In the genomic region with DNA sequence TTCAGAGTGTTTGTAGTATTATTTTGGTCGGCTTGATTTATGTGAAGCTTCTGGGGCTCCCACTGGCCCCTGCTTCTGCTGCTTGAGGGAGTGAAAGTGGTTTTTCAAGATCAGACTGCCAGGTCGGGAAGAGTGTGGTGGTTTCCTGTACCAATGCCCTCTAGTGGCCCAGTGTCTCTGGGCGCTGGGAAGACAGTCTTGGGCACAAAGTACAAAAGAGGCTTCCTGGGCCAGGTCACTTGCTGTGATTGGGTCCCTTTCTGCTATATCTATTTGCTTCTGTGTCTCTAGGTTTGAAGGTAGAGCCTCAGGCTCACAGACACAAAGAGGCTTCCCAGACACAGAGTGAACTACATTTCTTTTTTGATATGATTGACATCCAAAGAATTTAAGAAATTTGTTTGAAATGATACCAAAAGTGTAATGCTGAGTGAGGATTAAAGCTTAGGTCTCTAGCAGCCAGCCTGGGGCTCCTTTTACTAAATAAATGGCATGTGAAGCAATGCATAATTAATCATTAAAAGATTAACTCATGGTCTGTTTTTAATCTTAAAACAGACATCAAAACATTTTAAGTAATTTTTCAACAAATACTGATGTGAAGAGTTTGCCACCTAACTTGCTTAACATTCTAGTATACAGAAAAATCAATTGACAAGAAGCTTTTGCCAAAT, we compare ENCODE assay signal across 9 cellular contexts. TPM values are rescaled to one million over a fixed set of nuclear protein-coding genes. Genes with fewer than 3 reads are reported as not detected.
DNase-seq lines count a peak whose midpoint lies in the region; ATAC-seq, FAIRE-seq and TF ChIP-seq lines count a peak whose summit lies in the region.
"Had no signal": no experiment of that assay in that cellular context is flagged by ENCODE, and none has a peak within 500 bp of the region (broad histone marks: within the 10 kb centered on the region; RNA-seq: fewer than 3 reads in every experiment).

No MANE protein-coding gene starts in this region.

- no peaks in the 10 kb centered on the region for H3K23me2 ChIP-seq in H1 (ENCODE audit: low read depth, low read length)

- H2BK15ac ChIP-seq in H1 (ENCODE audit: low read length), result no peak overlapping the region

- no peaks in the 10 kb centered on the region for H3K27me3 Mint-ChIP-seq in Caco-2 (ENCODE audit: insufficient read depth, unreplicated experiment)

- no peak overlapping the region for H2BK20ac ChIP-seq in H1 (ENCODE audit: low read length)

- H4K8ac ChIP-seq in H1 (ENCODE audit: extremely low read depth, insufficient read depth, low read length), result no peak overlapping the region; the same call in 1 of the 2 replicates

- H3K79me2 ChIP-seq in H1 (ENCODE audit: control insufficient read depth in 1 of 2, insufficient read depth in 2 of 2, low read length in 2 of 2), result no peaks in the 10 kb centered on the region

- no peak overlapping the region for H3K56ac ChIP-seq in H1 (replicated peaks; ENCODE audit: insufficient read length, low read depth, low read length)

- H3K4me3 Mint-ChIP-seq in Caco-2 (ENCODE audit: unreplicated experiment), result no peak overlapping the region

- no peak overlapping the region for H4K91ac ChIP-seq in H1 (replicated peaks; ENCODE audit: insufficient read length, low read length)

- H3K9me3 ChIP-seq in Caco-2 (no peaks in the 10 kb centered on the region), H1 (ENCODE audit: insufficient read depth in 2 of 2, low read depth in 1 of 2, low read length in 1 of 2) (no peaks in the 10 kb centered on the region), pancreas (no peaks in the 10 kb centered on the region)
- H3K9me3 ChIP-seq: neutrophil had no signal

- H3K36me3 Mint-ChIP-seq in Caco-2 (ENCODE audit: insufficient read depth, unreplicated experiment), result no peaks in the 10 kb centered on the region

- no peak overlapping the region for H3K9ac ChIP-seq in H1 (replicated peaks in 1 of 4; ENCODE audit: extremely low read depth in 1 of 4, low read depth in 3 of 4, low read length in 3 of 4)

- DNase-seq in Caco-2, result peak; percentile 72 to 84
- peak; percentile 47 for DNase-seq in RCC 7860 (ENCODE audit: low spot score)
- DNase-seq in H1 (ENCODE audit: low read depth in 1 of 2, low spot score in 2 of 2), result peak; percentile 15 to 57
- DNase-seq in pancreas, result peak; percentile 19 to 57 (median 40)
- DNase-seq in GM19240 (ENCODE audit: insufficient read length, low spot score), result no peak
- DNase-seq in NCI-H1436 (lab: John Stamatoyannopoulos, UW), result no peak

- H3K4me3 ChIP-seq in Caco-2 (ENCODE audit: low read depth, low read length) (no peak overlapping the region), H1 (ENCODE audit: extremely low read depth in 1 of 4, insufficient read depth in 2 of 4, low read depth in 3 of 4, low read length in 4 of 4) (no peak overlapping the region), pancreas (no peak overlapping the region)

- no peak for TF ChIP-seq POLR2A in H1 (IDR thresholded peaks at IDR 0.05; ENCODE audit: control extremely low read depth in 1 of 2, low read depth in 2 of 2, low read length in 2 of 2)

- no peak overlapping the region for H4K5ac ChIP-seq in H1 (ENCODE audit: insufficient read length, low read depth, low read length)

- no peak overlapping the region for H2BK5ac ChIP-seq in H1 (ENCODE audit: low read depth, low read length)

- TF ChIP-seq CTCF in Caco-2 (IDR thresholded peaks at IDR 0.05; ENCODE audit: insufficient read depth in 1 of 2, low read depth in 1 of 2, low read length in 1 of 2, severe bottlenecking in 1 of 2, unreplicated experiment in 1 of 2), result peak; percentile 66 to 78
- peak; percentile 68 to 88 (median 80) for TF ChIP-seq CTCF in H1 (IDR thresholded peaks at IDR 0.05; ENCODE audit: control extremely low read depth in 1 of 3, insufficient read depth in 1 of 3, low read depth in 1 of 3, low read length in 3 of 3)
- TF ChIP-seq CTCF in pancreas (IDR thresholded peaks at IDR 0.05), result peak in 3 of 4 donors; percentile 35 to 42 (median 36)

- CTCF ChIA-PET in Caco-2 (lab: Charles Lee) (no interaction called here), H1 (lab: Charles Lee; ENCODE audit: partially characterized antibody) (interaction anchor here (0.9 to 3.5 kb wide), 17 partner anchors 9 to 247 kb away, joined by 3 to 22 read pairs (median 4); a partner anchor contains a TSS)

- H3K27me3 ChIP-seq in Caco-2 (replicated peaks; ENCODE audit: control insufficient read depth, insufficient read depth, low read length), result no peaks in the 10 kb centered on the region
- H3K27me3 ChIP-seq in H1 (replicated peaks in 1 of 4; ENCODE audit: control insufficient read depth in 3 of 4, extremely low read depth in 1 of 4, insufficient read depth in 3 of 4, low read length in 3 of 4), result no peaks in the 10 kb centered on the region
- no peaks in the 10 kb centered on the region for H3K27me3 ChIP-seq in pancreas
- H3K27me3 ChIP-seq: neutrophil had no signal

- H2BK12ac ChIP-seq in H1 (ENCODE audit: low read depth, low read length), result no peak overlapping the region

- FAIRE-seq in RCC 7860 (lab: Jason Lieb, UNC), result peak; percentile 42
- peak; percentile 86 for FAIRE-seq in H1 (lab: Jason Lieb, UNC)
- no peak for FAIRE-seq in pancreas (lab: Jason Lieb, UNC)

- no peak overlapping the region for H2AK5ac ChIP-seq in H1 (ENCODE audit: low read depth, low read length)

- TF ChIP-seq EP300 in H1 (IDR thresholded peaks at IDR 0.05; ENCODE audit: borderline replicate concordance in 1 of 2, low read depth in 2 of 2, low read length in 2 of 2), result no peak

- H3K18ac ChIP-seq in H1 (ENCODE audit: extremely low read depth, low read length), result no peak overlapping the region

- H3K36me3 ChIP-seq in Caco-2 (ENCODE audit: control insufficient read depth, insufficient read depth, low read length) (no peaks in the 10 kb centered on the region), H1 (ENCODE audit: control insufficient read depth in 2 of 4, insufficient read depth in 4 of 4, low read length in 3 of 4) (no peaks in the 10 kb centered on the region), pancreas (no peaks in the 10 kb centered on the region)
- H3K36me3 ChIP-seq: neutrophil had no signal

- H3K4me2 ChIP-seq in H1 (ENCODE audit: insufficient read depth in 1 of 2, low read depth in 2 of 2, low read length in 2 of 2), result no peak overlapping the region

- ATAC-seq in GM18868 (IDR thresholded peaks at IDR 0.05; ENCODE audit: unreplicated experiment), result peak; percentile 93
- peak; percentile 85 for ATAC-seq in HG03060 (IDR thresholded peaks at IDR 0.05; ENCODE audit: low read depth, unreplicated experiment)
- peak; percentile 70 to 91 (median 84) for ATAC-seq in pancreas

- no peak overlapping the region for H3K27ac ChIP-seq in H1 (ENCODE audit: low read depth, low read length)
- peak overlapping the region in 1 of 4 donors; percentile 13 for H3K27ac ChIP-seq in pancreas
- H3K27ac ChIP-seq: neutrophil had no signal

- peaks cover 21% of the 10 kb centered on the region for H3K4me1 ChIP-seq in Caco-2
- peaks cover 0 to 11% (median 1%) of the 10 kb centered on the region in 4 experiments; a peak in 2 of 7 replicates for H3K4me1 ChIP-seq in H1 (replicated peaks in 1 of 4; ENCODE audit: control insufficient read depth in 3 of 4, insufficient read depth in 4 of 4, low read length in 3 of 4)
- H3K4me1 ChIP-seq in pancreas, result peaks cover 0 to 10% (median 0%) of the 10 kb centered on the region in 3 donors

- POLR2A ChIA-PET in Caco-2 (lab: Charles Lee) (no interaction called here), H1 (lab: Charles Lee; ENCODE audit: partially characterized antibody) (no interaction called here)

- H3K4ac ChIP-seq in H1 (replicated peaks; ENCODE audit: insufficient read length, low read depth, low read length), result no peak overlapping the region

- peaks cover 7% of the 10 kb centered on the region for H3K4me1 Mint-ChIP-seq in Caco-2 (ENCODE audit: low read depth, unreplicated experiment)

- no peak overlapping the region for H2AFZ ChIP-seq in H1 (ENCODE audit: low read length)

- TF ChIP-seq RAD21 in H1 (IDR thresholded peaks at IDR 0.05 in 1 of 2, conservative IDR thresholded peaks at IDR 0.05 in 1 of 2; ENCODE audit: low read depth in 2 of 2, low read length in 2 of 2), result peak; percentile 55 to 73

- no peaks in the 10 kb centered on the region for H4K20me1 ChIP-seq in H1 (replicated peaks in 1 of 2; ENCODE audit: control insufficient read depth in 1 of 2, insufficient read depth in 2 of 2, low read length in 2 of 2)

- H3K9me3 Mint-ChIP-seq in Caco-2 (ENCODE audit: unreplicated experiment), result no peaks in the 10 kb centered on the region

- intact Hi-C loops in Caco-2 (cut with micrococcal nuclease; ENCODE audit: unreplicated experiment) (loop anchor here (1.0 to 2.0 kb wide), 5 partner anchors 28 to 252 kb away; a partner anchor contains a TSS), pancreas (cut with DNase I) (no loop called here)

- H3K27ac Mint-ChIP-seq in Caco-2 (ENCODE audit: unreplicated experiment), result no peak overlapping the region

- H2BK120ac ChIP-seq in H1 (replicated peaks; ENCODE audit: low read depth, low read length), result no peak overlapping the region

- H3K14ac ChIP-seq in H1 (ENCODE audit: insufficient read length), result no peak overlapping the region

- no peaks in the 10 kb centered on the region for H3K79me1 ChIP-seq in H1 (ENCODE audit: low read depth, low read length)

- no TSS peak for BruUV-seq in Caco-2 (replicated peaks; lab: Mats Ljungman, UMichigan)

- 31% methylated on average over 3 of the region's 3 CpGs; no CpG with 5 or more reads in 1 of the 2 experiments for WGBS in H1 (ENCODE audit: extremely low coverage in 1 of 2, insufficient coverage in 1 of 2, insufficient read length in 1 of 2, insufficient replicate concordance in 2 of 2, low coverage in 1 of 2, low lambda C conversion rate in 2 of 2, missing lambda C conversion rate in 1 of 2), 2 experiments
- WGBS in pancreas, 2 donors, result 4 to 7% methylated on average over 3 of the region's 3 CpGs

- H3K23ac ChIP-seq in H1 (ENCODE audit: insufficient read length), result no peak overlapping the region

TF ChIP-seq in H1, 55 proteins besides CTCF, POLR2A, EP300 and RAD21:
- peak; percentile 10; the same call in 1 of the 2 replicates for TF ChIP-seq YY1 (IDR thresholded peaks at IDR 0.05; ENCODE audit: low read depth, low read length)
- TF ChIP-seq CBX5 (IDR thresholded peaks at IDR 0.05; ENCODE audit: low read depth, low read length), result no peak
- TF ChIP-seq JUND (IDR thresholded peaks at IDR 0.05; ENCODE audit: low read length), result 0 out of 2 replicates have a peak, but pooled peaks have one; percentile 14
TF ChIP-seq in H1: peak in this region for 2.

RNA-seq across cellular contexts. Expression of a gene that starts 36.3 kb away (rescaled TPM):
- total RNA-seq in Caco-2 (2022), result 34.6 and 37.3 TPM in 2 replicates
- total RNA-seq in H1 (2021; fragmentation: NEBNext Ultra II Directional; extraction: Animal tissue kit (Norgen Biotek cat#: 25700)), result 0.88 and 1.2 TPM in 2 replicates
- polyA plus RNA-seq in H1 (2011; rRNA removed), result 0.30 and 0.51 TPM in 2 replicates
- 0.54 TPM for polyA plus RNA-seq in H1 (2011; cell fraction: cytosol; rRNA removed)
- polyA plus RNA-seq in H1 (2011; cell fraction: nucleus; rRNA removed), result 1.4 TPM
- polyA plus RNA-seq in H1 (2012, experiment 1 of 2), result 0.59 to 1.2 TPM (median 0.97 TPM) in 4 replicates
- 0.16 TPM for polyA plus RNA-seq in H1 (2012, experiment 2 of 2)
- polyA plus RNA-seq in H1 (2013, experiment 1 of 2), result 0.85 TPM
- 1.1 TPM for polyA plus RNA-seq in H1 (2013, experiment 2 of 2)
- polyA minus RNA-seq in H1 (2011; rRNA and poly(A)+ RNA removed), result 2.7 and 3.5 TPM in 2 replicates
- polyA minus RNA-seq in H1 (2011; cell fraction: cytosol; rRNA and poly(A)+ RNA removed), result not detected
- polyA minus RNA-seq in H1 (2011; cell fraction: nucleus; rRNA and poly(A)+ RNA removed), result 3.4 TPM
- total RNA-seq in pancreas, result 1 to 10 TPM; 1.8 to 9.7 (median 3.0) TPM
- 1 to 10 TPM; 2.4 to 9.2 TPM for polyA plus RNA-seq in pancreas

Comparison
In these comparisons a context has a peak if more than half of its experiments do, and no peak if none do; other contexts are left out.
1. DNase-seq: peak in Caco-2 (2 of 2), RCC 7860 (single experiment), H1 (2 of 2) and pancreas (6 of 6); none in GM19240 (single experiment) and NCI-H1436 (single experiment).
2. Peak in every context shown above with its lines, with median percentiles within 50 percentile points of each other: CTCF ChIP-seq and ATAC-seq.